12 cellular contexts compared by ENCODE assay signal in the genomic region with DNA sequence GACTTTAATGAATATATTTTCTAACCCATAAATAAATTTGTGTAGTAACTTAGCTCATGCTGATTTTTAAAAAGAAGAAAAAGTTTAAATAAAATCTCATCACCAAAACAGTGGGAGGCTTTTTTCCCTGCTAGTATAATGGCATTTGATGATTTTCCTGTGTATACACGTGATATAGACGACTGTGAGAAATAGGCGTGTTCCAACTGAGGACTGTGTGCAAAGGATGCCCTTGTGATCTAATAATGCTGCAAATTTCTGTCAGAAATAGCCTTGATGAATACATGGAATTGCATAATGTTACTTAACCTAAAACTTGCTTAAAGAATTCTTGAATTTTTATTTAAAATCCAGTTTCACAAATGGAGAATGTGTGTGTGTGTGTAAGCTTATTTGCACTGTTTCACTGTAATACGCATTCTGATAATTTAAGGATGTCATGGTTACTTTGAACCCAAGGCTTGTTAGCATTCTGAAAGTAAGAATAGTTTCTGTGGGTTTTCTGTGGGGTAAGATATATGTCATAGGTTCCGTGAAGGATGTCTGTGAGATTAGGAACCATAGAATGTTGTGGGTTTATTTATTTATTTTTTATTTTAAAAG.
"Had no signal": no experiment of that assay in that cellular context is flagged by ENCODE, and none has a peak within 500 bp of the region (broad histone marks: within the 10 kb centered on the region; RNA-seq: fewer than 3 reads in every experiment).

No MANE protein-coding gene starts in this region.

- H3K27me3 ChIP-seq: foreskin keratinocyte, right atrium auricular region, stomach had no signal

- DNase-seq: activated B cell treated with CpG ODN at 0.5 μM for 24 hours; activated CD4-positive, alpha-beta T cell treated with anti-CD3 and anti-CD28 coated beads, Interleukin-2, amount 10 ng/mL, durations not matched to agents 24 days and 14 days; activated naive CD4-positive, alpha-beta T cell treated with anti-CD3 and anti-CD28 coated beads, Interleukin-2, amount 10 ng/mL, durations not matched to agents 7 days and 5 days; activated T-cell treated with anti-CD3 and anti-CD28 coated beads for 4 hours; foreskin keratinocyte; head of caudate nucleus; naive thymus-derived CD8-positive, alpha-beta T cell; small intestine; stomach had no signal

- H3K9me3 ChIP-seq: right atrium auricular region, stomach, thoracic aorta had no signal

- H3K27ac ChIP-seq: cardiac muscle cell, foreskin keratinocyte, right atrium auricular region, stomach, thoracic aorta had no signal

- H3K4me1 ChIP-seq: foreskin keratinocyte, right atrium auricular region, stomach had no signal

- ATAC-seq: foreskin keratinocyte; naive thymus-derived CD8-positive, alpha-beta T cell had no signal

- H3K36me3 ChIP-seq: cardiac muscle cell, right atrium auricular region, stomach, thoracic aorta had no signal

- H3K4me3 ChIP-seq: cardiac muscle cell, right atrium auricular region, stomach, thoracic aorta had no signal
